11 cellular contexts compared by ENCODE assay signal in genomic region chr1:225996946-225997545, GRCh38. TPM values are rescaled to one million over a fixed set of nuclear protein-coding genes. Genes with fewer than 3 reads are reported as not detected.
DNase-seq lines count a peak whose midpoint lies in the region; ATAC-seq and TF ChIP-seq lines count a peak whose summit lies in the region.
"Had no signal": no experiment of that assay in that cellular context is flagged by ENCODE, and none has a peak within 500 bp of the region (broad histone marks: within the 10 kb centered on the region; RNA-seq: fewer than 3 reads in every experiment).

No MANE protein-coding gene starts in this region.

- peaks cover 11% of the 10 kb centered on the region for H3K27me3 Mint-ChIP-seq in brain
- peaks cover 3% of the 10 kb centered on the region for H3K27me3 Mint-ChIP-seq in neural progenitor cell (ENCODE audit: insufficient read depth, low read depth)

- peaks cover 55% of the 10 kb centered on the region for H3K79me2 ChIP-seq in neural progenitor cell (ENCODE audit: low read depth)

- H3K4me3 ChIP-seq in neural progenitor cell: no peak overlapping the region
- H3K4me3 ChIP-seq: body of pancreas had no signal

- no peaks in the 10 kb centered on the region for H3K9me3 Mint-ChIP-seq in brain
- no peaks in the 10 kb centered on the region for H3K9me3 Mint-ChIP-seq in neural progenitor cell

- H4K20me1 ChIP-seq in neural progenitor cell (ENCODE audit: low read depth): no peaks in the 10 kb centered on the region

- no peak overlapping the region for H3K9ac ChIP-seq in neural progenitor cell

- H3K27ac ChIP-seq in neural progenitor cell: no peak overlapping the region
- H3K27ac ChIP-seq: body of pancreas had no signal

- H3K27me3 ChIP-seq in neural progenitor cell: no peaks in the 10 kb centered on the region
- H3K27me3 ChIP-seq: body of pancreas had no signal

- intact Hi-C loops in left cardiac atrium (cut with DNase I): no loop called here

- H3K36me3 ChIP-seq in neural progenitor cell: peaks cover 3% of the 10 kb centered on the region

- H3K4me1 ChIP-seq in neural progenitor cell: peaks cover 16% of the 10 kb centered on the region

- H3K27ac Mint-ChIP-seq in brain (peak overlapping the region in 3 of 5 experiments; percentile 27 to 56 (median 54)), neural progenitor cell (no peak overlapping the region)

- peaks cover 20% of the 10 kb centered on the region for H3K36me3 Mint-ChIP-seq in brain
- peaks cover 10% of the 10 kb centered on the region for H3K36me3 Mint-ChIP-seq in neural progenitor cell

- DNase-seq in ELR (ENCODE audit: low read depth) (peak; percentile 54), NAMALWA (ENCODE audit: low spot score) (peak; percentile 83), neural progenitor cell (ENCODE audit: low spot score) (no peak), left cardiac atrium (no peak), NCI-H2107 treated with DMSO at 0.1 percent for 48 hours (lab: John Stamatoyannopoulos, UW; ENCODE audit: unreplicated experiment) (no peak)
- DNase-seq: body of pancreas, glutamatergic neuron, NCI-H2227 treated with DMSO at 0.1 percent for 48 hours had no signal

- ATAC-seq in left cardiac atrium (no peak), HG02623 (IDR thresholded peaks at IDR 0.05; ENCODE audit: unreplicated experiment) (no peak), GM18861 (IDR thresholded peaks at IDR 0.05; ENCODE audit: unreplicated experiment) (no peak)
- ATAC-seq: body of pancreas had no signal

- H2AFZ ChIP-seq in neural progenitor cell (replicated peaks): no peak overlapping the region

- no peak overlapping the region for H3K4me2 ChIP-seq in neural progenitor cell

- H3K4me3 Mint-ChIP-seq in brain (peak overlapping the region; percentile 70 to 100 (median 100)), neural progenitor cell (peak overlapping the region; percentile 49)

- H3K9me3 ChIP-seq in neural progenitor cell (ENCODE audit: low read depth): no peaks in the 10 kb centered on the region
- H3K9me3 ChIP-seq: body of pancreas had no signal

- H3K4me1 Mint-ChIP-seq in brain: peaks cover 63% of the 10 kb centered on the region
- H3K4me1 Mint-ChIP-seq in neural progenitor cell: peaks cover 32% of the 10 kb centered on the region

- peaks cover 17% of the 10 kb centered on the region for H3F3A ChIP-seq in neural progenitor cell (ENCODE audit: low read depth)

- no peak for TF ChIP-seq CTCF in brain (conservative IDR thresholded peaks at IDR 0.05)
- no peak for TF ChIP-seq CTCF in neural progenitor cell (IDR thresholded peaks at IDR 0.05)

RNA-seq across cellular contexts. Expression of gene SDE2, which starts 2.1 kb away (rescaled TPM):
- polyA plus RNA-seq in brain (ENCODE audit: insufficient read depth, low read depth, low replicate concordance): 8.5 TPM
- total RNA-seq in neural progenitor cell (ENCODE audit: low replicate concordance) (18.8 and 29.2 TPM in 2 replicates), left cardiac atrium (10 to 100 TPM; 11.1 to 18.7 TPM)

RNA-seq across cellular contexts. Expression of gene LEFTY2, which starts 56.0 kb away (rescaled TPM):
- polyA plus RNA-seq in brain (ENCODE audit: insufficient read depth, low read depth, low replicate concordance): 1.7 TPM
- total RNA-seq in neural progenitor cell (ENCODE audit: low replicate concordance) (not detected in 2 replicates), left cardiac atrium (1 to 10 TPM in 1 of 2 donors, under 1 TPM in 1; 0.34 to 1.2 TPM)

Comparison
In these comparisons a context has a peak if more than half of its experiments do, and no peak if none do; other contexts are left out.
1. DNase-seq: peak in ELR (single experiment) and NAMALWA (single experiment); none in neural progenitor cell (single experiment), left cardiac atrium (single experiment) and NCI-H2107 treated with DMSO at 0.1 percent for 48 hours (single experiment).